Comparison of ENCODE assay signal across 21 cellular contexts in the genomic region with DNA sequence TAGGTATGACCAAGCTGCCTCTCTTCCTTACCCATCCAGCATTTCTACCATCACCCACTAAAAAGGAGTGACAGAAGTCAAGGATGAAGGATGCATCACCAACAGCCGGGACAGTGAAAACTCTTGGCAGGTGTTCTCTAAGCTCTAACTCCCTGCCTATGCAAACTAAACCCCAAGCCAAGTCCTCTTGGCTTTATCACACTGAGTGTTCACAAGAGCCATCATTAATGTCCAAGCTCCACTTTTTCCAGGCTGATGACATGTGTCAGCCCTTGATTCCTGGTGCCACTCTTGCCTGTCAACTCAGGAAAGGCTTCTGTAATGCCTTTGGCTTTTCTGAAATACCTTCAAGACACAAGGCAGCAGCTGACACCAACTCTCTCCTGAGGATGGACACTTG.
"Had no signal": no experiment of that assay in that cellular context is flagged by ENCODE, and none has a peak within 500 bp of the region (broad histone marks: within the 10 kb centered on the region; RNA-seq: fewer than 3 reads in every experiment).

No MANE protein-coding gene starts in this region.

- H3K27me3 Mint-ChIP-seq: memory B cell had no signal

- FAIRE-seq: endothelial cell of umbilical vein, TTC549 had no signal

- H3K36me3 Mint-ChIP-seq: activated naive CD4-positive, alpha-beta T cell treated with anti-CD3 and anti-CD28 coated beads, Interleukin-2, amount 50 U/mL, for 24 hours; memory B cell had no signal

- H3K9me3 Mint-ChIP-seq: activated naive CD4-positive, alpha-beta T cell treated with anti-CD3 and anti-CD28 coated beads, Interleukin-2, amount 50 U/mL, for 24 hours; memory B cell; naive thymus-derived CD8-positive, alpha-beta T cell; WTC11 had no signal

- ATAC-seq: activated CD8-positive, alpha-beta T cell treated with anti-CD3 and anti-CD28 coated beads, Interleukin-2, amount 10 ng/mL, durations not matched to agents 7 days and 5 days; mucosa of descending colon; naive thymus-derived CD8-positive, alpha-beta T cell; stimulated activated naive CD8-positive, alpha-beta T cell treated with anti-CD3 and anti-CD28 coated beads, Interleukin-15, Interleukin-2, amounts not matched to agents 100 U/mL and 50 U/mL, for 24 hours; WTC11 had no signal

- H3K27ac Mint-ChIP-seq: activated CD8-positive, alpha-beta T cell treated with anti-CD3 and anti-CD28 coated beads, Interleukin-2, amount 10 ng/mL, durations not matched to agents 7 days and 5 days; activated naive CD4-positive, alpha-beta T cell treated with anti-CD3 and anti-CD28 coated beads, Interleukin-2, amount 50 U/mL, for 24 hours; memory B cell; naive thymus-derived CD8-positive, alpha-beta T cell; WTC11 had no signal

- DNase-seq: activated CD4-positive, alpha-beta T cell treated with anti-CD3 and anti-CD28 coated beads for 4 hours; activated CD8-positive, alpha-beta memory T cell treated with anti-CD3 and anti-CD28 coated beads, Interleukin-2, amount 50 U/mL, for 4 hours; activated CD8-positive, alpha-beta T cell treated with anti-CD3 and anti-CD28 coated beads, Interleukin-2, amount 10 ng/mL, durations not matched to agents 7 days and 5 days; activated effector memory CD4-positive, alpha-beta T cell treated with anti-CD3 and anti-CD28 coated beads, Interleukin-2, amount 50 U/mL, for 16 hours; activated T-cell treated with anti-CD3 and anti-CD28 coated beads, Interleukin-2, amount 50 U/mL, for 48 hours; adrenal gland; central memory CD4-positive, alpha-beta T cell; cortex of kidney; effector CD4-positive, alpha-beta T cell; foreskin fibroblast; mucosa of descending colon; naive thymus-derived CD8-positive, alpha-beta T cell; posterior cingulate gyrus; stimulated activated naive CD8-positive, alpha-beta T cell treated with anti-CD3 and anti-CD28 coated beads, Interleukin-15, Interleukin-2, amounts not matched to agents 100 U/mL and 50 U/mL, for 24 hours; T-helper 2 cell; trophoblast cell had no signal

- H3K4me1 Mint-ChIP-seq: activated naive CD4-positive, alpha-beta T cell treated with anti-CD3 and anti-CD28 coated beads, Interleukin-2, amount 50 U/mL, for 24 hours; memory B cell had no signal

- H3K4me3 Mint-ChIP-seq: activated CD8-positive, alpha-beta T cell treated with anti-CD3 and anti-CD28 coated beads, Interleukin-2, amount 10 ng/mL, durations not matched to agents 7 days and 5 days; activated naive CD4-positive, alpha-beta T cell treated with anti-CD3 and anti-CD28 coated beads, Interleukin-2, amount 50 U/mL, for 24 hours; memory B cell; naive thymus-derived CD8-positive, alpha-beta T cell; WTC11 had no signal
